7 cellular contexts compared by ENCODE assay signal in genomic region chr9:97510797-97511761, GRCh38. TPM values are rescaled to one million over a fixed set of nuclear protein-coding genes. Genes with fewer than 3 reads are reported as not detected.
DNase-seq lines count a peak whose midpoint lies in the region; ATAC-seq and TF ChIP-seq lines count a peak whose summit lies in the region.

No MANE protein-coding gene starts in this region.

- POLR2A ChIA-PET in HEK293 (lab: Yijun Ruan, JAX) = interaction anchor here (0.5 kb wide), 1 partner anchor 1709 kb away, joined by 3 read pairs; no protein-coding TSS in a partner anchor

- H3K4me3 ChIP-seq in HEK293 (ENCODE audit: low read depth, low read length) = no peak overlapping the region
- no peak overlapping the region for H3K4me3 ChIP-seq in Peyer's patch

- no peak overlapping the region; the same call in 1 of the 2 replicates for H3K27ac ChIP-seq in HEK293 (ENCODE audit: extremely low read depth, low read depth, low read length)
- H3K27ac ChIP-seq in Peyer's patch = no peak overlapping the region

- no peaks in the 10 kb centered on the region for H3K9me3 Mint-ChIP-seq in memory B cell

- TF ChIP-seq POLR2A in GM18505 (IDR thresholded peaks at IDR 0.05; ENCODE audit: borderline replicate concordance, extremely low read depth, insufficient read depth, insufficient read length) (peak; percentile 15), Peyer's patch (IDR thresholded peaks at IDR 0.05) (no peak)

- CTCF ChIA-PET in HEK293 (lab: Yijun Ruan, JAX) = interaction anchor here (0.6 to 1.0 kb wide), 4 partner anchors 26 to 654 kb away, joined by 3 to 5 read pairs (median 4); no protein-coding TSS in a partner anchor

- H3K4me3 Mint-ChIP-seq in T-helper 17 cell = no peak overlapping the region
- no peak overlapping the region for H3K4me3 Mint-ChIP-seq in memory B cell

- TF ChIP-seq CTCF in HEK293 (tag by site-specific recombination; IDR thresholded peaks at IDR 0.05) (no peak), Peyer's patch (IDR thresholded peaks at IDR 0.05) (no peak)

- H3K4me1 ChIP-seq in HEK293 (ENCODE audit: control insufficient read depth, insufficient read depth, low read length) (no peaks in the 10 kb centered on the region), Peyer's patch (peaks cover 0 to 4% (median 0%) of the 10 kb centered on the region in 4 donors)

- H3K27me3 Mint-ChIP-seq in T-helper 17 cell (peaks cover 31% of the 10 kb centered on the region), memory B cell (peaks cover 5% of the 10 kb centered on the region)

- H3K27ac Mint-ChIP-seq in T-helper 17 cell (no peak overlapping the region), memory B cell (peak overlapping the region; percentile 58)

- ATAC-seq in GM18505 (IDR thresholded peaks at IDR 0.05; ENCODE audit: unreplicated experiment) (peak; percentile 63), T-helper 17 cell (peak; percentile 18), memory B cell (ENCODE audit: low read depth) (peak; percentile 70), GM21367 (IDR thresholded peaks at IDR 0.05; ENCODE audit: unreplicated experiment) (no peak)

- H3K27me3 ChIP-seq in Peyer's patch = no peaks in the 10 kb centered on the region

- no peak for DNase-seq in T-helper 17 cell
- DNase-seq in memory B cell (ENCODE audit: low spot score in 2 of 2) = no peak
- no peak for DNase-seq in UCSD-AML1 (lab: John Stamatoyannopoulos, UW; ENCODE audit: unreplicated experiment)
- no peak for DNase-seq in Peyer's patch

- H3K9me3 ChIP-seq in HEK293 (ENCODE audit: control insufficient read depth, insufficient read depth, low read depth, low read length) (no peaks in the 10 kb centered on the region), T-helper 17 cell (ENCODE audit: control insufficient read depth, low read length, poor library complexity, severe bottlenecking) (no peaks in the 10 kb centered on the region), Peyer's patch (no peaks in the 10 kb centered on the region)

- no peaks in the 10 kb centered on the region for H3K4me1 Mint-ChIP-seq in T-helper 17 cell
- peaks cover 6% of the 10 kb centered on the region for H3K4me1 Mint-ChIP-seq in memory B cell

- H3K36me3 ChIP-seq in HEK293 (ENCODE audit: control insufficient read depth in 2 of 2, insufficient read depth in 1 of 2, low read length in 2 of 2) = peaks cover 0 to 7% of the 10 kb centered on the region in 2 experiments; a peak in 1 of 3 replicates
- no peaks in the 10 kb centered on the region for H3K36me3 ChIP-seq in Peyer's patch

- no peaks in the 10 kb centered on the region for H3K36me3 Mint-ChIP-seq in T-helper 17 cell (ENCODE audit: low read depth)
- H3K36me3 Mint-ChIP-seq in memory B cell = no peaks in the 10 kb centered on the region

TF ChIP-seq in HEK293, 187 proteins besides CTCF, POLR2A, EP300 and RAD21 (continues in another document):
- TF ChIP-seq HOXC10 (CRISPR knock-in tag; IDR thresholded peaks at IDR 0.05) (no peak), ZNF621 (tag by site-specific recombination; IDR thresholded peaks at IDR 0.05) (peak; percentile 88), ZNF555 (tag by site-specific recombination; conservative IDR thresholded peaks at IDR 0.05) (0 out of 2 replicates have a peak, but pooled peaks have one; percentile 11), INSM2 (tag by site-specific recombination; IDR thresholded peaks at IDR 0.05) (peak; percentile 84), ZNF398 (tag by site-specific recombination; IDR thresholded peaks at IDR 0.05) (peak; percentile 72), ZNF148 (tag by site-specific recombination; IDR thresholded peaks at IDR 0.05; ENCODE audit: borderline replicate concordance) (peak; percentile 97), ZNF692 (tag by site-specific recombination; IDR thresholded peaks at IDR 0.05) (peak; percentile 50; the same call in 1 of the 2 replicates), ZNF404 (tag by site-specific recombination; IDR thresholded peaks at IDR 0.05) (no peak), GFI1B (tag by site-specific recombination; IDR thresholded peaks at IDR 0.05) (0 out of 2 replicates have a peak, but pooled peaks have one; percentile 38), ZBTB21 (tag by site-specific recombination; IDR thresholded peaks at IDR 0.05) (peak; percentile 72), ZNF24 (tag by site-specific recombination; IDR thresholded peaks at IDR 0.05) (0 out of 2 replicates have a peak, but pooled peaks have one; percentile 24), SP7 (tag by site-specific recombination; IDR thresholded peaks at IDR 0.05) (peak; percentile 81), KLF8 (tag by site-specific recombination; IDR thresholded peaks at IDR 0.05) (peak; percentile 64), ZNF266 (tag by site-specific recombination; IDR thresholded peaks at IDR 0.05; ENCODE audit: low read depth) (no peak), ZSCAN4 (tag by site-specific recombination; IDR thresholded peaks at IDR 0.05) (peak; percentile 73), ZBTB17 (tag by site-specific recombination; IDR thresholded peaks at IDR 0.05) (no peak), ZNF530 (tag by site-specific recombination; IDR thresholded peaks at IDR 0.05; ENCODE audit: low read depth) (no peak), ZNF174 (tag by site-specific recombination; IDR thresholded peaks at IDR 0.05) (no peak), ZNF292 (tag by site-specific recombination; IDR thresholded peaks at IDR 0.05; ENCODE audit: borderline replicate concordance, low read depth) (no peak), SALL2 (tag by site-specific recombination; IDR thresholded peaks at IDR 0.05; ENCODE audit: borderline replicate concordance) (peak; percentile 82; the same call in 1 of the 2 replicates)

RNA-seq across cellular contexts. Expression of gene TMOD1, which starts 9.6 kb away (rescaled TPM):
- total RNA-seq in T-helper 17 cell = under 1 TPM; 0.86 to 0.94 TPM
- 10 to 100 TPM in 1 of 4 donors, 1 to 10 TPM in 3; 2.6 to 15.7 (median 4.9) TPM for total RNA-seq in Peyer's patch
